ENCODE assay signal across 9 cellular contexts in the genomic region with DNA sequence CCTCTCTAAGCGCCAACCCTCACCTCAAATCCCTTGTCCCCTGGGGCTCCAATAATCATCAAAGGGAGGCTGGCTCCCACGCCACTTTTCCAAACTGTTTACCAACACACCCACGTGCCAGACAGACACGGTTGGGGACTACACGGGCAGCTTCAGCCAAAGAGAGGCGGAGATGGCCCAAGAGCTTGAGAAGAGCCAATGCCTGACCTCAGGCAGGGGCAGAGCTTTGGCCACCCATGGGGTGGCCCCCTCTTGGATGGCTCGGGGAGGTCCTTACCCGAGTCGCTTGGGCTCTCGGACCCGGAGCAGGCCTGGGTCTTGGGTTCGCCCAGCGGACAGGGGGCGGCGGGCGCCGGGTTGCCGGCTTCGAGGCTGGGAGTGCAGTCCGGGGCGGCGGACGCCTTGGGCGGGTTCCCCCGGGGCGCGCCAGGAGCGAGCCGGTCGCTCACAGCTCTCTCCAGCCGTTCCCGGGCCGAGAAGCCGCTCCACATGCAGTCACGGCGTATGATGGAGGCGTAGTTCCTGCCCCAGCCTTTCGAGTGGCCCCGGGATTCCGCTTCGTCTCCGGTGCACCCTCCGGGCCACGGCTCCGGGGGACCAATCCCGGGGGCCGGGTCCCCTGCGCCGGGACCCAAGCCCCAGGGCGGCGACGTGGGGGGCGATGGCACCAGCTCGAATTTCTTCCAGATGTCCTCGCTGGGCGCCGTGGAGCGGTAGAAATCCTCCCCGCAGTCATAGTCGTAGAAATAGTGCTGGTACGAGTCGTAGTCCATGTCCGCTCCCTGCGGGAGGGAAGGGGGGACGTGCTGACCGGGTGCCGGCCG. TPM values are rescaled to one million over a fixed set of nuclear protein-coding genes. Genes with fewer than 3 reads are reported as not detected.
DNase-seq lines count a peak whose midpoint lies in the region; ATAC-seq, FAIRE-seq and TF ChIP-seq lines count a peak whose summit lies in the region.
"Had no signal": no experiment of that assay in that cellular context is flagged by ENCODE, and none has a peak within 500 bp of the region (broad histone marks: within the 10 kb centered on the region; RNA-seq: fewer than 3 reads in every experiment).

No MANE protein-coding gene starts in this region.

- H3K9me3 Mint-ChIP-seq in astrocyte (ENCODE audit: unreplicated experiment) (no peaks in the 10 kb centered on the region), immature natural killer cell (no peaks in the 10 kb centered on the region)
- H3K9me3 Mint-ChIP-seq in stimulated activated memory B cell treated with anti-CD40 and anti-IgM and Interleukin-4, amounts not matched to agents 10 μg/mL and 1 μg/mL and 100 μg/mL, for 72 hours = no peaks in the 10 kb centered on the region

- peaks cover 18% of the 10 kb centered on the region for H3K27me3 Mint-ChIP-seq in astrocyte (ENCODE audit: low read depth, unreplicated experiment)
- peaks cover 11 to 35% (median 17%) of the 10 kb centered on the region in 3 donors for H3K27me3 Mint-ChIP-seq in immature natural killer cell (ENCODE audit: low read depth in 3 of 3)
- peaks cover 27% of the 10 kb centered on the region for H3K27me3 Mint-ChIP-seq in stimulated activated memory B cell treated with anti-CD40 and anti-IgM and Interleukin-4, amounts not matched to agents 10 μg/mL and 1 μg/mL and 100 μg/mL, for 72 hours

- H2AFZ ChIP-seq in astrocyte (ENCODE audit: low read depth, low read length) = peak overlapping the region; percentile 88

- H3K27ac Mint-ChIP-seq in astrocyte (ENCODE audit: unreplicated experiment) (no peak overlapping the region), immature natural killer cell (no peak overlapping the region)
- H3K27ac Mint-ChIP-seq in stimulated activated memory B cell treated with anti-CD40 and anti-IgM and Interleukin-4, amounts not matched to agents 10 μg/mL and 1 μg/mL and 100 μg/mL, for 72 hours = no peak overlapping the region

- no peaks in the 10 kb centered on the region for H3K36me3 ChIP-seq in astrocyte (ENCODE audit: insufficient read depth, low read length)
- H3K36me3 ChIP-seq: adrenal gland had no signal

- H3K4me1 ChIP-seq in astrocyte (ENCODE audit: insufficient read depth, low read length) = peaks cover 16% of the 10 kb centered on the region

- peak overlapping the region; percentile 98 for H3K4me2 ChIP-seq in astrocyte (ENCODE audit: low read length)

- H3K4me1 Mint-ChIP-seq in astrocyte (ENCODE audit: low read depth, unreplicated experiment) (peaks cover 23% of the 10 kb centered on the region), immature natural killer cell (peaks cover 0 to 7% of the 10 kb centered on the region in 2 donors)
- H3K4me1 Mint-ChIP-seq in stimulated activated memory B cell treated with anti-CD40 and anti-IgM and Interleukin-4, amounts not matched to agents 10 μg/mL and 1 μg/mL and 100 μg/mL, for 72 hours = peaks cover 6% of the 10 kb centered on the region

- no peak for ATAC-seq in stimulated activated memory B cell treated with anti-CD40 and anti-IgM and Interleukin-4, amounts not matched to agents 10 μg/mL and 1 μg/mL and 100 μg/mL, for 72 hours

- peak overlapping the region; percentile 68 for H3K4me3 ChIP-seq in astrocyte (ENCODE audit: insufficient read depth, low read depth, low read length)

- no peaks in the 10 kb centered on the region for H3K9me3 ChIP-seq in astrocyte (ENCODE audit: insufficient read depth, low read depth, low read length)
- H3K9me3 ChIP-seq: adrenal gland had no signal

- H3K79me2 ChIP-seq in astrocyte (ENCODE audit: insufficient read depth, low read length) = no peaks in the 10 kb centered on the region

- FAIRE-seq in astrocyte (lab: Jason Lieb, UNC) (no peak), H54 (lab: Jason Lieb, UNC) (no peak)

- no peak for TF ChIP-seq POLR2A in H54 (IDR thresholded peaks at IDR 0.05; ENCODE audit: low read depth, low read length)

- peak overlapping the region; percentile 86 for H3K4me3 Mint-ChIP-seq in astrocyte (ENCODE audit: unreplicated experiment)
- H3K4me3 Mint-ChIP-seq in immature natural killer cell = peak overlapping the region; percentile 65 to 76 (median 73)
- peak overlapping the region; percentile 52 for H3K4me3 Mint-ChIP-seq in stimulated activated memory B cell treated with anti-CD40 and anti-IgM and Interleukin-4, amounts not matched to agents 10 μg/mL and 1 μg/mL and 100 μg/mL, for 72 hours

- DNase-seq in activated CD4-positive, alpha-beta T cell treated with anti-CD3 and anti-CD28 coated beads, Interleukin-2, amount 50 U/mL, for 48 hours = peak; percentile 16 to 32
- no peak for DNase-seq in activated CD4-positive, alpha-beta T cell treated with anti-CD3 and anti-CD28 coated beads for 1 hour
- peak; percentile 97 for DNase-seq in NCI-H2029 treated with DMSO at 0.1 percent for 48 hours (lab: John Stamatoyannopoulos, UW)
- peak; percentile 12 for DNase-seq in astrocyte (ENCODE audit: low read depth)
- DNase-seq in immature natural killer cell = no peak
- DNase-seq in H54 (ENCODE audit: insufficient read length, low spot score) = no peak
- DNase-seq in SIG-M5 (lab: John Stamatoyannopoulos, UW) = no peak

- H3K27ac ChIP-seq in astrocyte (ENCODE audit: low read depth, low read length) = no peak overlapping the region
- H3K27ac ChIP-seq: adrenal gland had no signal

- H3K27me3 ChIP-seq in astrocyte (ENCODE audit: insufficient read depth, low read length) = peaks cover 23% of the 10 kb centered on the region

- H3K36me3 Mint-ChIP-seq in astrocyte (ENCODE audit: low read depth, unreplicated experiment) (no peaks in the 10 kb centered on the region), immature natural killer cell (no peaks in the 10 kb centered on the region)
- no peaks in the 10 kb centered on the region for H3K36me3 Mint-ChIP-seq in stimulated activated memory B cell treated with anti-CD40 and anti-IgM and Interleukin-4, amounts not matched to agents 10 μg/mL and 1 μg/mL and 100 μg/mL, for 72 hours

- TF ChIP-seq CTCF in astrocyte (IDR thresholded peaks at IDR 0.05; ENCODE audit: insufficient read depth, low read depth, low read length) = no peak

- H3K9ac ChIP-seq in astrocyte (ENCODE audit: low read length) = peak overlapping the region; percentile 58

- H4K20me1 ChIP-seq in astrocyte (ENCODE audit: insufficient read depth, low read length) = peaks cover 3% of the 10 kb centered on the region

RNA-seq across cellular contexts. Expression of gene MYCL, which starts 0.8 kb away (rescaled TPM):
- total RNA-seq in astrocyte = 3.3 and 3.8 TPM in 2 replicates
- polyA plus RNA-seq in immature natural killer cell = 1 to 10 TPM in 2 of 3 donors, under 1 TPM in 1; 0.83 to 4.0 (median 2.9) TPM

RNA-seq across cellular contexts. Expression of gene TRIT1, which starts 17.6 kb away (rescaled TPM):
- total RNA-seq in astrocyte = 19.2 and 21.9 TPM in 2 replicates
- polyA plus RNA-seq in immature natural killer cell = 1 to 10 TPM; 6.5 to 9.0 (median 8.5) TPM

RNA-seq across cellular contexts. Expression of gene MFSD2A, which starts 54.1 kb away (rescaled TPM):
- 2.9 and 3.3 TPM in 2 replicates for total RNA-seq in astrocyte
- polyA plus RNA-seq in immature natural killer cell = 1 to 10 TPM in 1 of 3 donors, under 1 TPM in 2; 0.29 to 4.2 (median 0.38) TPM

Comparison
In these comparisons a context has a peak if more than half of its experiments do, and no peak if none do; other contexts are left out.
1. DNase-seq: peak in activated CD4-positive, alpha-beta T cell treated with anti-CD3 and anti-CD28 coated beads, Interleukin-2, amount 50 U/mL, for 48 hours (2 of 2), NCI-H2029 treated with DMSO at 0.1 percent for 48 hours (single experiment) and astrocyte (single experiment); none in activated CD4-positive, alpha-beta T cell treated with anti-CD3 and anti-CD28 coated beads for 1 hour (single experiment), immature natural killer cell (0 of 3), H54 (single experiment) and SIG-M5 (single experiment).
2. Peak in every context shown above with its lines, with median percentiles within 50 percentile points of each other: H3K4me3 Mint-ChIP-seq.